Comparison of ENCODE assay signal across 24 cellular contexts in genomic region chr12:25263594-25263993, GRCh38. TPM values are rescaled to one million over a fixed set of nuclear protein-coding genes. Genes with fewer than 3 reads are reported as not detected.
DNase-seq lines count a peak whose midpoint lies in the region; ATAC-seq, FAIRE-seq and TF ChIP-seq lines count a peak whose summit lies in the region.
"Had no signal": no experiment of that assay in that cellular context is flagged by ENCODE, and none has a peak within 500 bp of the region (broad histone marks: within the 10 kb centered on the region; RNA-seq: fewer than 3 reads in every experiment).

No MANE protein-coding gene starts in this region.

- no peak overlapping the region for H2AFZ ChIP-seq in GM12878 (ENCODE audit: control insufficient read depth, low read depth, low read length)

- in situ Hi-C loops in GM12878 (cut with MboI) = no loop called here

- ATAC-seq in GM18868 (IDR thresholded peaks at IDR 0.05; ENCODE audit: unreplicated experiment) (peak; percentile 68), HG02852 (IDR thresholded peaks at IDR 0.05; ENCODE audit: unreplicated experiment) (peak; percentile 59), GM12878 (peak; percentile 70), GM21576 (IDR thresholded peaks at IDR 0.05; ENCODE audit: unreplicated experiment) (no peak)
- ATAC-seq: PC-3 had no signal

- TF ChIP-seq POLR2A in GM12878 (IDR thresholded peaks at IDR 0.05; ENCODE audit: low read depth, low read length) = no peak
- TF ChIP-seq POLR2A in breast epithelium (IDR thresholded peaks at IDR 0.05) = no peak

- FAIRE-seq in GM12878 (lab: Jason Lieb, UNC) = no peak

- SMC1A ChIA-PET in GM12878 (lab: Charles Lee; ENCODE audit: uncharacterized antibody, unreplicated experiment) = interaction anchor here (1.3 to 1.6 kb wide), 4 partner anchors 9 to 121 kb away, joined by 3 to 8 read pairs (median 3); no protein-coding TSS in a partner anchor

- H3K36me3 ChIP-seq in BLaER1 = no peaks in the 10 kb centered on the region
- no peaks in the 10 kb centered on the region for H3K36me3 ChIP-seq in GM12878 (ENCODE audit: control insufficient read depth in 2 of 2, insufficient read depth in 2 of 2, low read length in 1 of 2)
- H3K36me3 ChIP-seq in breast epithelium = no peaks in the 10 kb centered on the region
- H3K36me3 ChIP-seq: BE2C, MG63 had no signal

- TF ChIP-seq EP300 in GM12878 (IDR thresholded peaks at IDR 0.05; ENCODE audit: borderline replicate concordance in 1 of 2, control insufficient read depth in 1 of 2, low read depth in 2 of 2, low read length in 2 of 2) = no peak

- TF ChIP-seq RAD21 in GM12878 (IDR thresholded peaks at IDR 0.05; ENCODE audit: insufficient read depth, low read depth, low read length) = no peak

- H3K27me3 ChIP-seq in BLaER1 (no peaks in the 10 kb centered on the region), GM12878 (replicated peaks in 1 of 2; ENCODE audit: control insufficient read depth in 2 of 2, insufficient read depth in 2 of 2, low read length in 1 of 2) (no peaks in the 10 kb centered on the region), breast epithelium (no peaks in the 10 kb centered on the region)
- H3K27me3 ChIP-seq: BE2C had no signal

- H3K79me2 ChIP-seq in GM12878 (ENCODE audit: control insufficient read depth, insufficient read depth, low read length) = no peaks in the 10 kb centered on the region

- POLR2A ChIA-PET in GM12878 (lab: Charles Lee) = interaction anchor here (0.5 kb wide), 1 partner anchor 15 kb away, joined by 3 read pairs; no protein-coding TSS in a partner anchor

- CTCF ChIA-PET in GM12878 (lab: Yijun Ruan, JAX) = interaction anchor here (1.3 to 1.8 kb wide), 2 partner anchors 9 to 22 kb away, joined by 5 to 7 read pairs; no protein-coding TSS in a partner anchor

- H3K27ac ChIP-seq in BLaER1 (no peak overlapping the region), GM12878 (ENCODE audit: control insufficient read depth, insufficient read depth) (no peak overlapping the region), breast epithelium (no peak overlapping the region)
- H3K27ac ChIP-seq: RWPE1 had no signal

- no TSS peak for BruUV-seq in GM12878 (replicated peaks; lab: Mats Ljungman, UMichigan)

- no peak for TF ChIP-seq CTCF in GM12878 (IDR thresholded peaks at IDR 0.05 in 2 of 3, conservative IDR thresholded peaks at IDR 0.05 in 1 of 3; ENCODE audit: control insufficient read depth in 2 of 3, extremely low read depth in 1 of 3, insufficient read depth in 1 of 3, low read depth in 3 of 3, low read length in 3 of 3)
- TF ChIP-seq CTCF in breast epithelium (IDR thresholded peaks at IDR 0.05) = no peak

- H3K9me3 ChIP-seq in BLaER1 = no peaks in the 10 kb centered on the region
- no peaks in the 10 kb centered on the region; the same call in 2 of the 3 replicates for H3K9me3 ChIP-seq in GM12878 (replicated peaks; ENCODE audit: control insufficient read depth, insufficient read depth, low read length)
- no peaks in the 10 kb centered on the region for H3K9me3 ChIP-seq in breast epithelium
- H3K9me3 ChIP-seq: BE2C, MG63 had no signal

- no peak overlapping the region for H3K4me3 ChIP-seq in BLaER1
- no peak overlapping the region for H3K4me3 ChIP-seq in GM12878
- H3K4me3 ChIP-seq in breast epithelium = no peak overlapping the region
- H3K4me3 ChIP-seq: MG63 had no signal

- no peak for DNase-seq in GM12878 (ENCODE audit: low read depth, low spot score)
- DNase-seq in COLO829 (ENCODE audit: low spot score) = no peak
- no peak for DNase-seq in breast epithelium (ENCODE audit: low spot score in 2 of 2)
- no peak for DNase-seq in SIG-M5 (lab: John Stamatoyannopoulos, UW)
- DNase-seq: BE2C; CD4-positive, alpha-beta T cell; DMS53; H7; Kasumi-1; MG63; NCI-H1092; NCI-H146; NCI-H2081; NCI-H2171 treated with DMSO at 0.1 percent for 48 hours; NCI-H446 treated with DMSO at 0.1 percent for 48 hours; NCI-H69; NK-92 treated with Interleukin-12 subunit alpha and Interleukin-12 subunit beta, amount 100 ng/mL, for 24 hours; PC-3; T-helper 1 cell had no signal

- H3K9ac ChIP-seq in BLaER1 (no peak overlapping the region), GM12878 (ENCODE audit: control insufficient read depth, insufficient read depth, low read length) (no peak overlapping the region)

- intact Hi-C loops in GM12878 (cut with micrococcal nuclease; ENCODE audit: unreplicated experiment) = no loop called here
- intact Hi-C loops in breast epithelium (cut with DNase I; ENCODE audit: low total_unique reads) = no loop called here

- WGBS in GM12878 (ENCODE audit: insufficient coverage, insufficient replicate concordance, low lambda C conversion rate, missing lambda C conversion rate) = 16% methylated on average over 4 of the region's 4 CpGs

- RAD21 ChIA-PET in GM12878 (lab: Charles Lee; ENCODE audit: unreplicated experiment) = interaction anchor here (1.1 to 1.5 kb wide), 2 partner anchors 22 to 30 kb away, joined by 3 to 6 read pairs; no protein-coding TSS in a partner anchor

- H4K20me1 ChIP-seq in BLaER1 (no peaks in the 10 kb centered on the region), GM12878 (ENCODE audit: control insufficient read depth, insufficient read depth) (no peaks in the 10 kb centered on the region)

- peak overlapping the region; percentile 23; the same call in 1 of the 2 replicates for H3K4me2 ChIP-seq in BLaER1
- peak overlapping the region; percentile 65 for H3K4me2 ChIP-seq in GM12878 (ENCODE audit: control insufficient read depth, insufficient read depth)

- H3K4me1 ChIP-seq in BLaER1 = peaks cover 10% of the 10 kb centered on the region; the same call in 1 of the 2 replicates
- peaks cover 17% of the 10 kb centered on the region for H3K4me1 ChIP-seq in GM12878 (ENCODE audit: control insufficient read depth, insufficient read depth, low read length)
- H3K4me1 ChIP-seq in breast epithelium = no peaks in the 10 kb centered on the region
- H3K4me1 ChIP-seq: BE2C had no signal

TF ChIP-seq in GM12878, 131 proteins besides CTCF, POLR2A, EP300 and RAD21 (continues in another document):
- TF ChIP-seq RUNX3 (IDR thresholded peaks at IDR 0.05; ENCODE audit: low read length) = peak; percentile 10; the same call in 1 of the 2 replicates
- no peak for TF ChIP-seq IRF3 (IDR thresholded peaks at IDR 0.05)
- TF ChIP-seq NRF1 (conservative IDR thresholded peaks at IDR 0.05; ENCODE audit: low read depth, low read length) = no peak
- TF ChIP-seq SRF (IDR thresholded peaks at IDR 0.05; ENCODE audit: low read depth in 2 of 2, low read length in 2 of 2) = no peak
- TF ChIP-seq BCL11A (IDR thresholded peaks at IDR 0.05; ENCODE audit: low read depth, low read length) = no peak
- peak; percentile 76; the same call in 1 of the 2 replicates for TF ChIP-seq SPI1 (IDR thresholded peaks at IDR 0.05; ENCODE audit: borderline replicate concordance, insufficient read depth, low read depth, low read length)
- no peak for TF ChIP-seq BCLAF1 (IDR thresholded peaks at IDR 0.05)
- TF ChIP-seq IKZF1 (conservative IDR thresholded peaks at IDR 0.05) = 0 out of 2 replicates have a peak, but pooled peaks have one; percentile 9
- TF ChIP-seq SMAD5 (IDR thresholded peaks at IDR 0.05; ENCODE audit: low read depth) = no peak
- no peak for TF ChIP-seq ATF7 (IDR thresholded peaks at IDR 0.05; ENCODE audit: low read depth)
- TF ChIP-seq IKZF2 (IDR thresholded peaks at IDR 0.05) = peak in 1 of 2 experiments; percentile 17; a peak in 1 of 4 replicates

RNA-seq across cellular contexts. Expression of gene KRAS, which starts 12.9 kb away (rescaled TPM):
- total RNA-seq in GM12878 (2013; cell fraction: nucleolus; rRNA removed) = 8.9 and 9.4 TPM in 2 replicates
- total RNA-seq in GM12878 (2014; rRNA removed) = 4.9 and 5.6 TPM in 2 replicates
- total RNA-seq in GM12878 (2014; rRNA removed; fragmentation: Illumina TruSeq; extraction: Trizol) = 5.9 and 6.6 TPM in 2 replicates
- total RNA-seq in GM12878 (2021) = 8.3 and 9.4 TPM in 2 replicates
- polyA plus RNA-seq in GM12878 (2011; ENCODE audit: low read depth) = 3.1 TPM
- polyA plus RNA-seq in GM12878 (2011; rRNA removed) = 23.8 and 38.7 TPM in 2 replicates
- 8.5 and 10.5 TPM in 2 replicates for polyA plus RNA-seq in GM12878 (2011; cell fraction: cytosol; rRNA removed)
- polyA plus RNA-seq in GM12878 (2011; cell fraction: nucleus; rRNA removed) = 7.4 and 7.8 TPM in 2 replicates
- polyA plus RNA-seq in GM12878 (2012) = 6.1 and 6.2 TPM in 2 replicates
- 9.3 and 12.5 TPM in 2 replicates for polyA plus RNA-seq in GM12878 (2014; fragmentation: Illumina TruSeq; extraction: Trizol)
- polyA plus RNA-seq in GM12878 (2014; fragmentation: Nextera tagmentation; extraction: Ambion mirVana) = 1 to 10 TPM; 3.1 to 6.1 TPM
- polyA plus RNA-seq in GM12878 (2014; rRNA removed) = 4.8 and 6.1 TPM in 2 replicates
- polyA plus RNA-seq in GM12878 (2016; fragmentation: Nextera tagmentation; extraction: Ambion mirVana) = 10 to 100 TPM; 15.7 to 17.6 TPM
- polyA minus RNA-seq in GM12878 (2011; rRNA and poly(A)+ RNA removed) = 12.1 and 15.8 TPM in 2 replicates
- 8.4 and 10.0 TPM in 2 replicates for polyA minus RNA-seq in GM12878 (2011; cell fraction: cytosol; rRNA and poly(A)+ RNA removed)
- 8.3 and 14.4 TPM in 2 replicates for polyA minus RNA-seq in GM12878 (2011; cell fraction: nucleus; rRNA and poly(A)+ RNA removed)
- total RNA-seq in breast epithelium = 10 to 100 TPM; 10.6 to 15.7 (median 14.3) TPM
